ENCODE assay signal across 8 cellular contexts in the genomic region with DNA sequence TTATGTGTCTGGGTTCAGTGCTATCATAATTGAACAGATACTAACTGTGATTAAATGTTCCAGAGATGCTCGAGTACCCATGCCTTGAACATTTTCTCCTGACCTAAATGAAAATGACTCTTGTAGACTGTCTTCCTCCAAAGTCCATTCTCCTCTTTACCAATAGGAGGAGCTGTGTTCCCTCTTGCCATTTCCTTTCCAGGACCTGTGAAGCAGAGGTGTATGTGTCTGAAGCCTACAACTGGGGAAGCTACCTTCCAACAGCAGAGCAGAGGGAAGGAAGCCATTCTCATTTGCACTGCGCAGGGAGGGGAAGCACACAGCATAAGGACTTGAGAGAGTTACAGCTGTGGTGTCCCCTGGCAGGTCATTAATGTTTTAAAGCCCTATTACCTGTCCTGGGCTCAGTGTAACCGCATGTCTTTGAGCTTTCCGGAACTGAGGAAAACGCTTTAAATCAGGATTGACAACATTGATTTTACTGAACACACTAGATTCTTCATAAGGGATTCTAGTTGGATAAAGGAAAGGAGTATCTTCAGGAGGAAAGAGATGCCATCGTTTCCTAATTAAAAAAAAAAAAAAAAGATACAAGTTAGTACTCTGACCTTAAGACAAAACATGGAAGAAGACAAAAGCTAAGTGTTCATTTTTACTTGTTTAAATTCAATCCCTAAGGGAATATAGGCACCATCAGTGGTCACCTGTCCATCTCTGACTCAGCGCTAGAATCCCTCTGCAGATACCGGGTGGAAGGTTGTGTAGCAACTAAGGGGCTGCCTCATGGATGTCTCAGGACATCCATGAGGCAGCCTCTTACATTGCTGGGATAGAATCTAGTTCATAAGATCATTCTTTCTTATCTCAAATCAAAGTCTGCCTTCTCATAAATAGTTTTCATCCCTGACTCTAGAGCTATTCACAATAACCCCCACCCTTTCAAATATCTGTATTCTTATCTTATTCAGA. TPM values are rescaled to one million over a fixed set of nuclear protein-coding genes. Genes with fewer than 3 reads are reported as not detected.
DNase-seq lines count a peak whose midpoint lies in the region; ATAC-seq and TF ChIP-seq lines count a peak whose summit lies in the region.

No MANE protein-coding gene starts in this region.

- H3K4me3 ChIP-seq in GM12865 (ENCODE audit: low read depth, low read length) (no peak overlapping the region), iPS DF 6.9 (ENCODE audit: low read length) (no peak overlapping the region), transverse colon (no peak overlapping the region)

- TF ChIP-seq CTCF in GM12865 (IDR thresholded peaks at IDR 0.05; ENCODE audit: insufficient read depth, low read depth, low read length, missing control alignments): peak; percentile 83
- TF ChIP-seq CTCF in activated CD8-positive, alpha-beta T cell treated with anti-CD3 and anti-CD28 coated beads for 36 hours (IDR thresholded peaks at IDR 0.05): peak; percentile 83
- TF ChIP-seq CTCF in transverse colon (IDR thresholded peaks at IDR 0.05): peak; percentile 63 to 77 (median 72)

- POLR2A ChIA-PET in activated CD8-positive, alpha-beta T cell treated with anti-CD3 and anti-CD28 coated beads for 36 hours (lab: Charles Lee): no interaction called here

- CTCF ChIA-PET in activated CD8-positive, alpha-beta T cell treated with anti-CD3 and anti-CD28 coated beads for 36 hours (lab: Charles Lee): interaction anchor here (0.6 to 5.1 kb wide), 28 partner anchors 9 to 362 kb away, joined by 3 to 24 read pairs (median 4); partner anchors contain the start of genes HSPBAP1 and SEMA5B

- no peak overlapping the region for H3K27ac Mint-ChIP-seq in activated CD8-positive, alpha-beta T cell treated with anti-CD3 and anti-CD28 coated beads for 36 hours

- intact Hi-C loops in activated CD8-positive, alpha-beta T cell treated with anti-CD3 and anti-CD28 coated beads for 36 hours (cut with micrococcal nuclease): loop anchor here (10.0 kb wide), 1 partner anchor 270 kb away; the partner anchor contains the start of gene SEMA5B
- intact Hi-C loops in transverse colon (cut with DNase I; ENCODE audit: low total_unique reads): no loop called here

- no peaks in the 10 kb centered on the region for H3K9me3 ChIP-seq in iPS DF 6.9 (ENCODE audit: control insufficient read depth, insufficient read depth, low read length)
- H3K9me3 ChIP-seq in transverse colon: no peaks in the 10 kb centered on the region

- H3K27ac ChIP-seq in iPS DF 6.9 (ENCODE audit: low read length) (no peak overlapping the region), transverse colon (no peak overlapping the region)

- H3K4me3 Mint-ChIP-seq in activated CD8-positive, alpha-beta T cell treated with anti-CD3 and anti-CD28 coated beads for 36 hours: no peak overlapping the region

- H3K36me3 ChIP-seq in iPS DF 6.9 (ENCODE audit: control insufficient read depth, insufficient read depth, low read length) (peaks cover 3% of the 10 kb centered on the region; the same call in 1 of the 2 replicates), transverse colon (peaks cover 0 to 5% (median 2%) of the 10 kb centered on the region in 4 donors)

- TF ChIP-seq EP300 in transverse colon (IDR thresholded peaks at IDR 0.05; ENCODE audit: low read depth): no peak

- WGBS in iPS DF 6.9 (ENCODE audit: insufficient coverage, insufficient read length): no CpG with 5 or more reads among the region's 8 CpGs
- WGBS in transverse colon (ENCODE audit: low coverage in 1 of 2), 2 donors: 82 to 84% methylated on average over 8 of the region's 8 CpGs

- DNase-seq in GM12865 (ENCODE audit: low read depth): peak; percentile 61
- DNase-seq in activated CD8-positive, alpha-beta T cell treated with anti-CD3 and anti-CD28 coated beads for 36 hours: peak; percentile 11
- DNase-seq in iPS DF 6.9 (ENCODE audit: low read depth, low spot score): peak; percentile 72
- DNase-seq in transverse colon: no peak
- no peak for DNase-seq in T1000 (lab: John Stamatoyannopoulos, UW)
- no peak for DNase-seq in NCI-H1436 treated with DMSO at 0.1 percent for 48 hours (lab: John Stamatoyannopoulos, UW)

- H3K36me3 Mint-ChIP-seq in activated CD8-positive, alpha-beta T cell treated with anti-CD3 and anti-CD28 coated beads for 36 hours (ENCODE audit: low read depth): peaks cover 13% of the 10 kb centered on the region

- no peaks in the 10 kb centered on the region for H3K27me3 Mint-ChIP-seq in activated CD8-positive, alpha-beta T cell treated with anti-CD3 and anti-CD28 coated beads for 36 hours

- H3K27me3 ChIP-seq in iPS DF 6.9 (ENCODE audit: control insufficient read depth, insufficient read depth, low read length): no peaks in the 10 kb centered on the region; the same call in 1 of the 2 replicates
- no peaks in the 10 kb centered on the region for H3K27me3 ChIP-seq in transverse colon

- in situ Hi-C loops in transverse colon (cut with MboI; ENCODE audit: low pct_ligation_motif_present in 1 of 4, low pct_unique_long_range_greater_than_20kb in 1 of 4, low sequenced_read_pairs in 3 of 4): no loop called here

- ATAC-seq in HG02623 (IDR thresholded peaks at IDR 0.05; ENCODE audit: unreplicated experiment) (peak; percentile 64), HG02588 (IDR thresholded peaks at IDR 0.05; ENCODE audit: unreplicated experiment) (no peak)
- peak; percentile 95 for ATAC-seq in activated CD8-positive, alpha-beta T cell treated with anti-CD3 and anti-CD28 coated beads for 36 hours

- peaks cover 2% of the 10 kb centered on the region for H3K4me1 Mint-ChIP-seq in activated CD8-positive, alpha-beta T cell treated with anti-CD3 and anti-CD28 coated beads for 36 hours (ENCODE audit: low read depth)

- H3K9me3 Mint-ChIP-seq in activated CD8-positive, alpha-beta T cell treated with anti-CD3 and anti-CD28 coated beads for 36 hours: no peaks in the 10 kb centered on the region

- TF ChIP-seq POLR2A in transverse colon (IDR thresholded peaks at IDR 0.05): no peak

- H3K4me1 ChIP-seq in iPS DF 6.9 (ENCODE audit: control insufficient read depth, insufficient read depth, low read length) (no peaks in the 10 kb centered on the region), transverse colon (no peaks in the 10 kb centered on the region)

RNA-seq across cellular contexts. Expression of gene HSPBAP1, which starts 38.5 kb away (rescaled TPM):
- total RNA-seq in activated CD8-positive, alpha-beta T cell treated with anti-CD3 and anti-CD28 coated beads for 36 hours: 1 to 10 TPM; 4.0 to 4.2 TPM
- total RNA-seq in transverse colon: 10 to 100 TPM in 2 of 4 donors, 1 to 10 TPM in 2; 1.2 to 22.8 (median 10.3) TPM

RNA-seq across cellular contexts. Expression of gene SLC49A4, which starts 39.7 kb away (rescaled TPM):
- 1 to 10 TPM; 1.6 to 1.9 TPM for total RNA-seq in activated CD8-positive, alpha-beta T cell treated with anti-CD3 and anti-CD28 coated beads for 36 hours
- total RNA-seq in transverse colon: 10 to 100 TPM in 3 of 4 donors, 1 to 10 TPM in 1; 2.4 to 29.9 (median 20.1) TPM

Comparison
In these comparisons a context has a peak if more than half of its experiments do, and no peak if none do; other contexts are left out.
1. DNase-seq: peak in GM12865 (single experiment), activated CD8-positive, alpha-beta T cell treated with anti-CD3 and anti-CD28 coated beads for 36 hours (single experiment) and iPS DF 6.9 (single experiment); none in transverse colon (single experiment), T1000 (single experiment) and NCI-H1436 treated with DMSO at 0.1 percent for 48 hours (single experiment).
2. Peak in every context shown above with its lines, with median percentiles within 50 percentile points of each other: CTCF ChIP-seq.